In genomic region chr2:3174626-3175567, GRCh38 we compare ENCODE assay signal across 20 cellular contexts.
"Had no signal": no experiment of that assay in that cellular context is flagged by ENCODE, and none has a peak within 500 bp of the region (broad histone marks: within the 10 kb centered on the region; RNA-seq: fewer than 3 reads in every experiment).

No MANE protein-coding gene starts in this region.

- DNase-seq: central memory CD4-positive, alpha-beta T cell; cortex of kidney; effector CD8-positive, alpha-beta T cell; gastrocnemius medialis; heart right ventricle; left lung; mesendoderm; naive thymus-derived CD4-positive, alpha-beta T cell; nephron progenitor cell; stimulated activated CD4-positive, alpha-beta T cell treated with anti-CD3 and anti-CD28 coated beads, Interleukin-4, amount 100 ng/mL, for 1 hour; stimulated activated CD8-positive, alpha-beta memory T cell treated with anti-CD3 and anti-CD28 coated beads, Interleukin-4, amount 100 ng/mL, for 48 hours; stomach; substantia nigra; trophoblast cell had no signal

- H3K4me1 Mint-ChIP-seq: naive thymus-derived CD4-positive, alpha-beta T cell; stimulated activated memory B cell treated with anti-CD40 and anti-IgM and Interleukin-4, amounts not matched to agents 10 μg/mL and 1 μg/mL and 100 μg/mL, for 72 hours had no signal

- H3K4me3 ChIP-seq: dorsolateral prefrontal cortex, gastrocnemius medialis, heart right ventricle, left lung, lung, right atrium auricular region, smooth muscle cell, stomach had no signal

- H3K9me3 Mint-ChIP-seq: naive thymus-derived CD4-positive, alpha-beta T cell; nephron progenitor cell; stimulated activated memory B cell treated with anti-CD40 and anti-IgM and Interleukin-4, amounts not matched to agents 10 μg/mL and 1 μg/mL and 100 μg/mL, for 72 hours had no signal

- H3K4me3 Mint-ChIP-seq: naive thymus-derived CD4-positive, alpha-beta T cell; nephron progenitor cell; stimulated activated memory B cell treated with anti-CD40 and anti-IgM and Interleukin-4, amounts not matched to agents 10 μg/mL and 1 μg/mL and 100 μg/mL, for 72 hours had no signal

- ATAC-seq: gastrocnemius medialis; heart right ventricle; left lung; naive thymus-derived CD4-positive, alpha-beta T cell; stimulated activated memory B cell treated with anti-CD40 and anti-IgM and Interleukin-4, amounts not matched to agents 10 μg/mL and 1 μg/mL and 100 μg/mL, for 72 hours had no signal

- H3K9me3 ChIP-seq: gastrocnemius medialis, heart right ventricle, left lung, neutrophil, right atrium auricular region, stomach had no signal

- H3K27ac Mint-ChIP-seq: naive thymus-derived CD4-positive, alpha-beta T cell; stimulated activated memory B cell treated with anti-CD40 and anti-IgM and Interleukin-4, amounts not matched to agents 10 μg/mL and 1 μg/mL and 100 μg/mL, for 72 hours had no signal

- H3K36me3 ChIP-seq: gastrocnemius medialis, neutrophil, right atrium auricular region had no signal

- H3K27me3 ChIP-seq: dorsolateral prefrontal cortex, gastrocnemius medialis, heart right ventricle, left lung, neutrophil, right atrium auricular region, stomach had no signal

- H3K27me3 Mint-ChIP-seq: naive thymus-derived CD4-positive, alpha-beta T cell; stimulated activated memory B cell treated with anti-CD40 and anti-IgM and Interleukin-4, amounts not matched to agents 10 μg/mL and 1 μg/mL and 100 μg/mL, for 72 hours had no signal

- H3K27ac ChIP-seq: dorsolateral prefrontal cortex, gastrocnemius medialis, heart right ventricle, left lung, neutrophil, right atrium auricular region, stomach had no signal

- H3K4me1 ChIP-seq: gastrocnemius medialis, heart right ventricle, left lung, right atrium auricular region, stomach had no signal
